In genomic region chr3:14391033-14391432, GRCh38 we compare ENCODE assay signal across 11 cellular contexts. TPM values are rescaled to one million over a fixed set of nuclear protein-coding genes. Genes with fewer than 3 reads are reported as not detected.
DNase-seq lines count a peak whose midpoint lies in the region; ATAC-seq, FAIRE-seq and TF ChIP-seq lines count a peak whose summit lies in the region.
"Had no signal": no experiment of that assay in that cellular context is flagged by ENCODE, and none has a peak within 500 bp of the region (broad histone marks: within the 10 kb centered on the region; RNA-seq: fewer than 3 reads in every experiment).

No MANE protein-coding gene starts in this region.

- H3K36me3 ChIP-seq in IMR-90 (ENCODE audit: control insufficient read depth, insufficient read depth, low read length) (no peaks in the 10 kb centered on the region), left lung (no peaks in the 10 kb centered on the region)

- H3K27me3 ChIP-seq in IMR-90 (ENCODE audit: control insufficient read depth, insufficient read depth, low read length) (no peaks in the 10 kb centered on the region; the same call in 1 of the 2 replicates), left lung (no peaks in the 10 kb centered on the region)

- H2AK9ac ChIP-seq in IMR-90 (replicated peaks; ENCODE audit: low read depth, low read length, poor library complexity), result no peak overlapping the region

- H3K4me2 ChIP-seq in IMR-90 (ENCODE audit: low read depth, low read length), result peak overlapping the region; percentile 36; the same call in 1 of the 2 replicates

- POLR2A ChIA-PET in IMR-90 (lab: Charles Lee; ENCODE audit: unreplicated experiment), result no interaction called here

- no peak overlapping the region for H3K56ac ChIP-seq in IMR-90 (ENCODE audit: extremely low read depth, insufficient read depth, low read length)

- H4K91ac ChIP-seq in IMR-90 (ENCODE audit: insufficient read depth, low read depth, low read length), result peak overlapping the region; percentile 73; the same call in 1 of the 2 replicates

- 24% methylated on average over 3 of the region's 4 CpGs; no CpG with 5 or more reads in 1 of the 2 experiments for WGBS in IMR-90 (ENCODE audit: extremely low coverage in 2 of 2, insufficient read length in 1 of 2), 2 experiments

- CTCF ChIA-PET in IMR-90 (lab: Yijun Ruan, JAX), result no interaction called here

- TF ChIP-seq POLR2A in IMR-90 (IDR thresholded peaks at IDR 0.05; ENCODE audit: low read depth, low read length), result no peak

- no peak for FAIRE-seq in urothelium cell line (lab: Jason Lieb, UNC)

- ATAC-seq in IMR-90 (ENCODE audit: low read depth) (peak; percentile 45), left lung (peak; percentile 70), GM19467 (IDR thresholded peaks at IDR 0.05; ENCODE audit: unreplicated experiment) (no peak)

- H2BK120ac ChIP-seq in IMR-90 (ENCODE audit: low read depth, low read length), result peak overlapping the region; percentile 79

- H3K27ac ChIP-seq in IMR-90 (ENCODE audit: insufficient read depth, low read length) (peak overlapping the region; percentile 48; the same call in 1 of the 2 replicates), left lung (peak overlapping the region in 1 of 2 donors; percentile 28)

- peak overlapping the region; percentile 59; the same call in 1 of the 2 replicates for H2AK5ac ChIP-seq in IMR-90 (ENCODE audit: low read depth, low read length)

- peak overlapping the region; percentile 43; the same call in 1 of the 2 replicates for H2BK20ac ChIP-seq in IMR-90 (ENCODE audit: low read depth, low read length)

- no peak for TF ChIP-seq CTCF in IMR-90 (conservative IDR thresholded peaks at IDR 0.05; ENCODE audit: low read depth, low read length)
- no peak for TF ChIP-seq CTCF in left lung (IDR thresholded peaks at IDR 0.05)

- H2BK15ac ChIP-seq in IMR-90 (ENCODE audit: low read depth, low read length), result peak overlapping the region; percentile 83; the same call in 2 of the 3 replicates

- no peaks in the 10 kb centered on the region for H4K20me1 ChIP-seq in IMR-90 (ENCODE audit: insufficient read depth, low read length)

- BruUV-seq in IMR-90 (replicated peaks; lab: Mats Ljungman, UMichigan), result no TSS peak

- peak overlapping the region; percentile 62 for H2BK5ac ChIP-seq in IMR-90 (ENCODE audit: low read depth, low read length, poor library complexity, severe bottlenecking)

- TF ChIP-seq RAD21 in IMR-90 (IDR thresholded peaks at IDR 0.05; ENCODE audit: low read length), result no peak

- H3K9me1 ChIP-seq in IMR-90 (ENCODE audit: insufficient read depth, low read length), result peaks cover 13% of the 10 kb centered on the region

- H3K18ac ChIP-seq in IMR-90 (ENCODE audit: low read depth, low read length), result peak overlapping the region; percentile 8

- intact Hi-C loops in IMR-90 (cut with micrococcal nuclease), result no loop called here
- intact Hi-C loops in left lung (cut with DNase I), result no loop called here

- dilution Hi-C loops in IMR-90 (cut with HindIII; ENCODE audit: low sequenced_read_pairs, unreplicated experiment), result no loop called here

- DNase-seq in A172 (ENCODE audit: low spot score) (peak; percentile 64), IMR-90 (peak; percentile 86), amniotic epithelial cell (ENCODE audit: low read depth) (peak; percentile 72), left lung (no peak), urothelium cell line (ENCODE audit: low spot score) (no peak), GM19238 (ENCODE audit: insufficient read length, low spot score) (no peak), OCI-M2 (lab: John Stamatoyannopoulos, UW; ENCODE audit: unreplicated experiment) (no peak)
- DNase-seq: activated T-cell treated with anti-CD3 and anti-CD28 coated beads for 4 hours; CD4-positive, CD25-positive, alpha-beta regulatory T cell; NCI-H1694 had no signal

- H3K4me3 ChIP-seq in IMR-90 (ENCODE audit: insufficient read depth, low read depth, low read length), result no peak overlapping the region
- H3K4me3 ChIP-seq in left lung, result no peak overlapping the region

- peak overlapping the region; percentile 44; the same call in 1 of the 2 replicates for H3K23ac ChIP-seq in IMR-90 (ENCODE audit: low read depth, low read length)

- no peak overlapping the region for H3K9ac ChIP-seq in IMR-90 (ENCODE audit: low read depth, low read length)

- H3K4ac ChIP-seq in IMR-90 (ENCODE audit: low read depth, low read length), result peak overlapping the region; percentile 68

- in situ Hi-C loops in IMR-90 (cut with MboI; ENCODE audit: low sequenced_read_pairs), result no loop called here

- H4K8ac ChIP-seq in IMR-90 (ENCODE audit: low read depth in 2 of 2, low read length in 2 of 2), result 0 out of 4 replicates have a peak overlapping the region, but pooled peaks of 1 of the 2 experiments have one; percentile 22

- H2AFZ ChIP-seq in IMR-90 (replicated peaks; ENCODE audit: low read length, poor library complexity), result peak overlapping the region; percentile 61

- no peak overlapping the region for H4K5ac ChIP-seq in IMR-90 (ENCODE audit: low read depth, low read length)

- H3K14ac ChIP-seq in IMR-90 (replicated peaks; ENCODE audit: low read depth, low read length), result no peak overlapping the region; the same call in 1 of the 2 replicates

- H3K79me1 ChIP-seq in IMR-90 (ENCODE audit: low read depth in 1 of 2, low read length in 2 of 2), result no peaks in the 10 kb centered on the region

- H3K9me3 ChIP-seq in IMR-90 (ENCODE audit: control insufficient read depth, insufficient read depth, low read length) (no peaks in the 10 kb centered on the region), left lung (no peaks in the 10 kb centered on the region)

- H3K4me1 ChIP-seq in IMR-90 (ENCODE audit: control insufficient read depth, insufficient read depth, low read length) (peaks cover 18% of the 10 kb centered on the region), left lung (peaks cover 4 to 36% of the 10 kb centered on the region in 2 donors)

TF ChIP-seq in IMR-90, 13 proteins besides CTCF, POLR2A, EP300 and RAD21:
- peak; percentile 42; the same call in 1 of the 2 replicates for TF ChIP-seq FOS (IDR thresholded peaks at IDR 0.05; ENCODE audit: low read depth, low read length)
- no peak for TF ChIP-seq CHD1 (IDR thresholded peaks at IDR 0.05; ENCODE audit: low read depth, low read length)
- peak; percentile 92; the same call in 1 of the 2 replicates for TF ChIP-seq MXI1 (IDR thresholded peaks at IDR 0.05; ENCODE audit: borderline replicate concordance, low read depth, low read length)
- peak; percentile 91 for TF ChIP-seq CEBPB (IDR thresholded peaks at IDR 0.05; ENCODE audit: low read depth, low read length)
- TF ChIP-seq BHLHE40 (IDR thresholded peaks at IDR 0.05; ENCODE audit: low read depth, low read length), result peak; percentile 75
- peak; percentile 1; the same call in 1 of the 2 replicates for TF ChIP-seq USF2 (IDR thresholded peaks at IDR 0.05; ENCODE audit: low read depth, low read length)
- TF ChIP-seq NFE2L2 (IDR thresholded peaks at IDR 0.05; ENCODE audit: low read depth, low read length), result peak; percentile 42; the same call in 1 of the 2 replicates
- no peak for TF ChIP-seq MAFK (IDR thresholded peaks at IDR 0.05; ENCODE audit: low read depth, low read length)

RNA-seq across cellular contexts. Expression of gene SLC6A6, which starts 11.4 kb away (rescaled TPM):
- total RNA-seq in A172 (2014; rRNA removed; shearing (Covaris generic)), result 26.0 and 34.2 TPM in 2 replicates
- total RNA-seq in IMR-90 (2012; rRNA removed) (29.9 and 32.5 TPM in 2 replicates), left lung (100 to 1,000 TPM in 1 of 2 donors, 10 to 100 TPM in 1; 32.2 to 134 TPM)
- 39.3 and 39.4 TPM in 2 replicates for polyA plus RNA-seq in IMR-90 (2012; rRNA removed)
- polyA plus RNA-seq in IMR-90 (2012; cell fraction: cytosol; rRNA removed), result 14.9 and 24.2 TPM in 2 replicates
- polyA plus RNA-seq in IMR-90 (2012; cell fraction: nucleus; rRNA removed; ENCODE audit: low replicate concordance), result 70.6 and 99.2 TPM in 2 replicates

Comparison
In these comparisons a context has a peak if more than half of its experiments do, and no peak if none do; other contexts are left out.
1. DNase-seq: peak in A172 (single experiment), IMR-90 (single experiment) and amniotic epithelial cell (single experiment); none in left lung (0 of 2), urothelium cell line (single experiment), GM19238 (single experiment) and OCI-M2 (single experiment).